In genomic region chr16:89700649-89701424, GRCh38 we compare ENCODE assay signal across 1 cellular context.
TF ChIP-seq lines count a peak whose summit lies in the region.

No MANE protein-coding gene starts in this region.

TF ChIP-seq in K562, 482 proteins besides CTCF, POLR2A, EP300 and RAD21 (continued from another document and continues in another):
- TF ChIP-seq CHD2 (IDR thresholded peaks at IDR 0.05; ENCODE audit: low read depth, low read length) (no peak), GATAD2A (IDR thresholded peaks at IDR 0.05) (no peak), ELF1 (tag; IDR thresholded peaks at IDR 0.05) (no peak; the same call in 1 of the 2 replicates), ZNF764 (CRISPR knock-in tag; IDR thresholded peaks at IDR 0.05; ENCODE audit: low read depth) (no peak), CBFB (CRISPR knock-in tag; IDR thresholded peaks at IDR 0.05) (peak; percentile 85), MYBL2 (IDR thresholded peaks at IDR 0.05; ENCODE audit: low read depth) (no peak), MYBL2 (CRISPR knock-in tag; IDR thresholded peaks at IDR 0.05; ENCODE audit: borderline replicate concordance) (0 out of 2 replicates have a peak, but pooled peaks have one; percentile 53), ZNF165 (CRISPR knock-in tag; IDR thresholded peaks at IDR 0.05; ENCODE audit: borderline replicate concordance) (no peak), ETV6 (IDR thresholded peaks at IDR 0.05; ENCODE audit: borderline replicate concordance in 1 of 2, low read depth in 2 of 2, low read length in 1 of 2) (no peak), ETV6 (CRISPR knock-in tag; IDR thresholded peaks at IDR 0.05; ENCODE audit: borderline replicate concordance) (no peak), LARP7 (IDR thresholded peaks at IDR 0.05) (no peak), ZNF274 (IDR thresholded peaks at IDR 0.05; ENCODE audit: borderline replicate concordance, low read depth, low read length) (no peak), NUFIP1 (IDR thresholded peaks at IDR 0.05; ENCODE audit: partially characterized antibody) (no peak), GTF2A2 (tag; IDR thresholded peaks at IDR 0.05) (no peak), EWSR1 (IDR thresholded peaks at IDR 0.05; ENCODE audit: borderline replicate concordance, low read depth, partially characterized antibody) (no peak), SNRNP70 (optimal IDR thresholded peaks at IDR 0.05; ENCODE audit: low read depth, low read length) (no peak), SIN3A (IDR thresholded peaks at IDR 0.05; ENCODE audit: borderline replicate concordance in 2 of 2, control insufficient read depth in 1 of 2, low read depth in 2 of 2, low read length in 2 of 2) (peak in 1 of 2 experiments; percentile 73; a peak in 1 of 4 replicates), KAT7 (CRISPR knock-in tag; IDR thresholded peaks at IDR 0.05; ENCODE audit: borderline replicate concordance) (0 out of 2 replicates have a peak, but pooled peaks have one; percentile 40), ZNF282 (CRISPR knock-in tag; IDR thresholded peaks at IDR 0.05) (peak; percentile 96), ATF1 (CRISPR knock-in tag; IDR thresholded peaks at IDR 0.05) (no peak), ATF1 (tag; IDR thresholded peaks at IDR 0.05) (no peak), HNRNPL (IDR thresholded peaks at IDR 0.05; ENCODE audit: low read depth, low read length) (no peak), WHSC1 (IDR thresholded peaks at IDR 0.05; ENCODE audit: low read length) (no peak), CBX5 (IDR thresholded peaks at IDR 0.05; ENCODE audit: borderline replicate concordance, low read depth) (0 out of 2 replicates have a peak, but pooled peaks have one; percentile 25), ZBED1 (IDR thresholded peaks at IDR 0.05) (no peak; the same call in 1 of the 2 replicates), ZNF121 (CRISPR knock-in tag; conservative IDR thresholded peaks at IDR 0.05) (no peak), FOXP1 (CRISPR knock-in tag; IDR thresholded peaks at IDR 0.05) (0 out of 2 replicates have a peak, but pooled peaks have one; percentile 25), SNIP1 (IDR thresholded peaks at IDR 0.05; ENCODE audit: low read depth) (peak; percentile 86), ZNF609 (CRISPR knock-in tag; IDR thresholded peaks at IDR 0.05; ENCODE audit: borderline replicate concordance) (0 out of 2 replicates have a peak, but pooled peaks have one; percentile 23), JUND (IDR thresholded peaks at IDR 0.05; ENCODE audit: borderline replicate concordance, low read depth, low read length) (0 out of 2 replicates have a peak, but pooled peaks have one; percentile 33), JUND (tag; IDR thresholded peaks at IDR 0.05; ENCODE audit: borderline replicate concordance, low read depth, low read length) (no peak; the same call in 2 of the 3 replicates), TARDBP (IDR thresholded peaks at IDR 0.05) (no peak), ELF2 (CRISPR knock-in tag; IDR thresholded peaks at IDR 0.05) (no peak), HDAC3 (IDR thresholded peaks at IDR 0.05; ENCODE audit: borderline replicate concordance, partially characterized antibody) (no peak), ZNF75A (CRISPR knock-in tag; IDR thresholded peaks at IDR 0.05) (no peak), XRCC4 (IDR thresholded peaks at IDR 0.05; ENCODE audit: extremely low read depth, insufficient read depth, insufficient read length) (no peak), ILK (tag; IDR thresholded peaks at IDR 0.05; ENCODE audit: borderline replicate concordance, low read depth) (no peak), FOSL1 (tag; conservative IDR thresholded peaks at IDR 0.05) (no peak), PTBP1 (IDR thresholded peaks at IDR 0.05; ENCODE audit: low read depth, low read length) (no peak), TAF9B (IDR thresholded peaks at IDR 0.05; ENCODE audit: partially characterized antibody) (no peak), SMC3 (conservative IDR thresholded peaks at IDR 0.05; ENCODE audit: insufficient read depth, low read depth, low read length) (0 out of 2 replicates have a peak, but pooled peaks have one; percentile 2), POLR2H (tag; IDR thresholded peaks at IDR 0.05; ENCODE audit: low read depth) (no peak), POLR2B (IDR thresholded peaks at IDR 0.05; ENCODE audit: low read depth, partially characterized antibody) (no peak)
- TF ChIP-seq, protein P1, sequence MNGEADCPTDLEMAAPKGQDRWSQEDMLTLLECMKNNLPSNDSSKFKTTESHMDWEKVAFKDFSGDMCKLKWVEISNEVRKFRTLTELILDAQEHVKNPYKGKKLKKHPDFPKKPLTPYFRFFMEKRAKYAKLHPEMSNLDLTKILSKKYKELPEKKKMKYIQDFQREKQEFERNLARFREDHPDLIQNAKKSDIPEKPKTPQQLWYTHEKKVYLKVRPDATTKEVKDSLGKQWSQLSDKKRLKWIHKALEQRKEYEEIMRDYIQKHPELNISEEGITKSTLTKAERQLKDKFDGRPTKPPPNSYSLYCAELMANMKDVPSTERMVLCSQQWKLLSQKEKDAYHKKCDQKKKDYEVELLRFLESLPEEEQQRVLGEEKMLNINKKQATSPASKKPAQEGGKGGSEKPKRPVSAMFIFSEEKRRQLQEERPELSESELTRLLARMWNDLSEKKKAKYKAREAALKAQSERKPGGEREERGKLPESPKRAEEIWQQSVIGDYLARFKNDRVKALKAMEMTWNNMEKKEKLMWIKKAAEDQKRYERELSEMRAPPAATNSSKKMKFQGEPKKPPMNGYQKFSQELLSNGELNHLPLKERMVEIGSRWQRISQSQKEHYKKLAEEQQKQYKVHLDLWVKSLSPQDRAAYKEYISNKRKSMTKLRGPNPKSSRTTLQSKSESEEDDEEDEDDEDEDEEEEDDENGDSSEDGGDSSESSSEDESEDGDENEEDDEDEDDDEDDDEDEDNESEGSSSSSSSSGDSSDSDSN (IDR thresholded peaks at IDR 0.05; ENCODE audit: borderline replicate concordance in 1 of 2, low read depth in 2 of 2, low read length in 2 of 2) = peak; percentile 92 to 97
- TF ChIP-seq, protein P2, sequence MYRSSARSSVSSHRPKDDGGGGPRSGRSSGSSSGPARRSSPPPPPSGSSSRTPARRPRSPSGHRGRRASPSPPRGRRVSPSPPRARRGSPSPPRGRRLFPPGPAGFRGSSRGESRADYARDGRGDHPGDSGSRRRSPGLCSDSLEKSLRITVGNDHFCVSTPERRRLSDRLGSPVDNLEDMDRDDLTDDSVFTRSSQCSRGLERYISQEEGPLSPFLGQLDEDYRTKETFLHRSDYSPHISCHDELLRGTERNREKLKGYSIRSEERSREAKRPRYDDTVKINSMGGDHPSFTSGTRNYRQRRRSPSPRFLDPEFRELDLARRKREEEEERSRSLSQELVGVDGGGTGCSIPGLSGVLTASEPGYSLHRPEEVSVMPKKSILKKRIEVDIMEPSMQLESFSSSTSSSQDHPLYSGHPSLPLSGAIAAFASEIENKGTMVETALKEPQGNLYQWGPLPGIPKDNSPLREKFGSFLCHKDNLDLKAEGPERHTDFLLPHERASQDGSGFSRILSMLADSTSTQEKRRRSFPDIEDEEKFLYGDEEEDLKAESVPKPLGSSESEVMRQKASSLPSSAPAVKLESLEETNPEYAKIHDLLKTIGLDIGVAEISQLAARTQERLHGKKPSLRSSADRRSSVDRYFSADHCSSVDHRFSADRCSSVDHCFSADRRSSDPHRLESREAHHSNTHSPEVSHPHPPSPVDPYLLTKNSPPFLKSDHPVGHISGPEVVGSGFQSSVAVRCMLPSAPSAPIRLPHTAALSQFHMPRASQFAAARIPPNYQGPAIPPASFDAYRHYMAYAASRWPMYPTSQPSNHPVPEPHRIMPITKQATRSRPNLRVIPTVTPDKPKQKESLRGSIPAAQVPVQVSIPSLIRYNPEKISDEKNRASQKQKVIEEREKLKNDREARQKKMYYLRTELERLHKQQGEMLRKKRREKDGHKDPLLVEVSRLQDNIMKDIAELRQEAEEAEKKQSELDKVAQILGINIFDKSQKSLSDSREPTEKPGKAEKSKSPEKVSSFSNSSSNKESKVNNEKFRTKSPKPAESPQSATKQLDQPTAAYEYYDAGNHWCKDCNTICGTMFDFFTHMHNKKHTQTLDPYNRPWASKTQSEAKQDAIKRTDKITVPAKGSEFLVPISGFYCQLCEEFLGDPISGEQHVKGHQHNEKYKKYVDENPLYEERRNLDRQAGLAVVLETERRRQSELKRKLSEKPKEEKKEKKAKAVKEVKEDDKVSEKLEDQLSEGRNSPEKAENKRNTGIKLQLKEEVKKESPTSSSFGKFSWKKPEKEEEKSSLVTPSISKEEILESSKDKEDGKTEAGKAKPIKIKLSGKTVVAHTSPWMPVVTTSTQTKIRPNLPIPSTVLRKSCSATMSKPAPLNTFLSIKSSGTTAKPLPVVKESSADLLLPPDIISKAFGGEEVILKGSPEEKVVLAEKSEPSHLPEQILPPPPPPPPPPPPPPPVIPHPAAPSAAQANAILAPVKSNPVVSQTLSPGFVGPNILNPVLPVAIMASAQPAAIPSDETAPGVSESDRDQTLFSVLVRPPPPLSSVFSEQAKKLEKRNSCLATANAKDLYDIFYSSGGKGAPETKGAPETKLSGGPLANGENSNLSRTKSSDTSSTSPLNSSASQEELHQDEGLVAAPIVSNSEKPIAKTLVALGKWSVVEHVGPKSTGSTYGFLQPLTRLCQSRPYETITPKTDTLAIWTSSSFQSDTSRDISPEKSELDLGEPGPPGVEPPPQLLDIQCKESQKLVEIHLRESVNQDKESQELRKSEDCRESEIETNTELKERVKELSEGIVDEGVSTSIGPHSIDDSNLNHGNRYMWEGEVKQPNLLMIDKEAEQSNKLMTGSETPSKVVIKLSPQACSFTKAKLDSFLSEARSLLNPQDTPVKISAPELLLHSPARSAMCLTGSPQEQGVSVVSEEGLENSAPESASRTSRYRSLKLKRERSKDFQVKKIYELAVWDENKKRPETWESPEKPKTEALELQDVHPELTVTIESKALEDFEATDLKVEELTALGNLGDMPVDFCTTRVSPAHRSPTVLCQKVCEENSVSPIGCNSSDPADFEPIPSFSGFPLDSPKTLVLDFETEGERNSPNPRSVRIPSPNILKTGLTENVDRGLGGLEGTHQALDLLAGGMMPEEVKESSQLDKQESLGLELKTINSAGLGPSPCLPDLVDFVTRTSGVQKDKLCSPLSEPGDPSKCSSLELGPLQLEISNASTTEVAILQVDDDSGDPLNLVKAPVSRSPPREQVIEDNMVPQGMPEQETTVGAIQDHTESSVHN (IDR thresholded peaks at IDR 0.05; ENCODE audit: borderline replicate concordance in 1 of 2, low read depth in 1 of 2) = no peak
- TF ChIP-seq, protein P3, sequence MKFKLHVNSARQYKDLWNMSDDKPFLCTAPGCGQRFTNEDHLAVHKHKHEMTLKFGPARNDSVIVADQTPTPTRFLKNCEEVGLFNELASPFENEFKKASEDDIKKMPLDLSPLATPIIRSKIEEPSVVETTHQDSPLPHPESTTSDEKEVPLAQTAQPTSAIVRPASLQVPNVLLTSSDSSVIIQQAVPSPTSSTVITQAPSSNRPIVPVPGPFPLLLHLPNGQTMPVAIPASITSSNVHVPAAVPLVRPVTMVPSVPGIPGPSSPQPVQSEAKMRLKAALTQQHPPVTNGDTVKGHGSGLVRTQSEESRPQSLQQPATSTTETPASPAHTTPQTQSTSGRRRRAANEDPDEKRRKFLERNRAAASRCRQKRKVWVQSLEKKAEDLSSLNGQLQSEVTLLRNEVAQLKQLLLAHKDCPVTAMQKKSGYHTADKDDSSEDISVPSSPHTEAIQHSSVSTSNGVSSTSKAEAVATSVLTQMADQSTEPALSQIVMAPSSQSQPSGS (CRISPR knock-in tag; IDR thresholded peaks at IDR 0.05) = 0 out of 2 replicates have a peak, but pooled peaks have one; percentile 64
- TF ChIP-seq, protein P4, sequence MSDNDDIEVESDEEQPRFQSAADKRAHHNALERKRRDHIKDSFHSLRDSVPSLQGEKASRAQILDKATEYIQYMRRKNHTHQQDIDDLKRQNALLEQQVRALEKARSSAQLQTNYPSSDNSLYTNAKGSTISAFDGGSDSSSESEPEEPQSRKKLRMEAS (CRISPR knock-in tag; IDR thresholded peaks at IDR 0.05) = peak; percentile 60
- TF ChIP-seq, protein P5, sequence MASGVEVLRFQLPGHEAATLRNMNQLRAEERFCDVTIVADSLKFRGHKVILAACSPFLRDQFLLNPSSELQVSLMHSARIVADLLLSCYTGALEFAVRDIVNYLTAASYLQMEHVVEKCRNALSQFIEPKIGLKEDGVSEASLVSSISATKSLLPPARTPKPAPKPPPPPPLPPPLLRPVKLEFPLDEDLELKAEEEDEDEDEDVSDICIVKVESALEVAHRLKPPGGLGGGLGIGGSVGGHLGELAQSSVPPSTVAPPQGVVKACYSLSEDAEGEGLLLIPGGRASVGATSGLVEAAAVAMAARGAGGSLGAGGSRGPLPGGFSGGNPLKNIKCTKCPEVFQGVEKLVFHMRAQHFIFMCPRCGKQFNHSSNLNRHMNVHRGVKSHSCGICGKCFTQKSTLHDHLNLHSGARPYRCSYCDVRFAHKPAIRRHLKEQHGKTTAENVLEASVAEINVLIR (CRISPR knock-in tag; IDR thresholded peaks at IDR 0.05) = no peak
